ENCODE assay signal across 16 cellular contexts in genomic region chr7:11213246-11213645, GRCh38.
DNase-seq lines count a peak whose midpoint lies in the region; ATAC-seq and TF ChIP-seq lines count a peak whose summit lies in the region.
"Had no signal": no experiment of that assay in that cellular context is flagged by ENCODE, and none has a peak within 500 bp of the region (broad histone marks: within the 10 kb centered on the region; RNA-seq: fewer than 3 reads in every experiment).

No MANE protein-coding gene starts in this region.

- 0 out of 2 replicates have a peak, but pooled peaks cover 4% of the 10 kb centered on the region for H3K9me2 ChIP-seq in PC-3 (replicated peaks; ENCODE audit: low read length)

- H3K27ac Mint-ChIP-seq in nephron, result peak overlapping the region; percentile 62 to 85 (median 66)

- H3K27me3 Mint-ChIP-seq in nephron (ENCODE audit: low read depth), result no peaks in the 10 kb centered on the region

- intact Hi-C loops in PC-3 (cut with micrococcal nuclease) (loop anchor here (2.0 to 10.0 kb wide), 4 partner anchors 36 to 324 kb away; partner anchors contain the start of gene PHF14), left lung (cut with DNase I) (no loop called here)

- peak; percentile 12 for DNase-seq in G401 (ENCODE audit: low spot score)
- DNase-seq in PC-3, result no peak
- no peak for DNase-seq in left lobe of liver (ENCODE audit: low spot score)
- DNase-seq in EL, result no peak
- no peak for DNase-seq in left lung
- DNase-seq: C1 segment of cervical spinal cord, HCEC 1CT, NCI-H1436, NCI-H2029, NCI-H2171 had no signal

- POLR2A ChIA-PET in PC-3 (lab: Charles Lee; ENCODE audit: unreplicated experiment), result no interaction called here

- no peaks in the 10 kb centered on the region for H3K9me3 Mint-ChIP-seq in nephron

- H3K27ac ChIP-seq in PC-3 (ENCODE audit: low read length) (peak overlapping the region; percentile 15), left lung (no peak overlapping the region)
- H3K27ac ChIP-seq: HL-60, SK-N-MC had no signal

- H2AFZ ChIP-seq in PC-3 (ENCODE audit: low read length), result no peak overlapping the region

- H3K4me1 Mint-ChIP-seq in nephron, result peaks cover 31% of the 10 kb centered on the region

- H3K36me3 Mint-ChIP-seq in nephron (ENCODE audit: low read depth), result no peaks in the 10 kb centered on the region

- H3F3A ChIP-seq in PC-3 (ENCODE audit: low read length, unreplicated experiment), result no peaks in the 10 kb centered on the region

- H3K27me3 ChIP-seq in PC-3 (ENCODE audit: low read length), result no peaks in the 10 kb centered on the region
- no peaks in the 10 kb centered on the region for H3K27me3 ChIP-seq in left lung

- H3K36me3 ChIP-seq in PC-3 (ENCODE audit: low read depth, low read length), result no peaks in the 10 kb centered on the region
- no peaks in the 10 kb centered on the region for H3K36me3 ChIP-seq in left lung

- no peak overlapping the region for H3K4me3 ChIP-seq in PC-3 (ENCODE audit: low read length)
- no peak overlapping the region for H3K4me3 ChIP-seq in left lung
- H3K4me3 ChIP-seq: SK-N-MC had no signal

- in situ Hi-C loops in G401 (cut with HindIII; ENCODE audit: low sequenced_read_pairs), result no loop called here

- H3K4me1 ChIP-seq in PC-3 (ENCODE audit: insufficient read depth, low read length), result peaks cover 15% of the 10 kb centered on the region
- H3K4me1 ChIP-seq in left lung, result peaks cover 0 to 9% of the 10 kb centered on the region in 2 donors

- CTCF ChIA-PET in PC-3 (lab: Charles Lee), result no interaction called here

- no peak overlapping the region for H3K4me3 Mint-ChIP-seq in nephron

- no peaks in the 10 kb centered on the region for H4K20me1 ChIP-seq in PC-3 (ENCODE audit: low read length)

- BruUV-seq in PC-3 (replicated peaks; lab: Mats Ljungman, UMichigan), result no TSS peak

- H3K79me2 ChIP-seq in PC-3 (ENCODE audit: low read length), result no peaks in the 10 kb centered on the region

- TF ChIP-seq CTCF in PC-3 (conservative IDR thresholded peaks at IDR 0.05; ENCODE audit: low read depth, low read length), result no peak
- TF ChIP-seq CTCF in nephron (IDR thresholded peaks at IDR 0.05; ENCODE audit: unreplicated experiment in 3 of 3), result no peak
- TF ChIP-seq CTCF in left lung (IDR thresholded peaks at IDR 0.05), result no peak

- H3K9me3 ChIP-seq in PC-3 (ENCODE audit: low read length), result no peaks in the 10 kb centered on the region
- no peaks in the 10 kb centered on the region for H3K9me3 ChIP-seq in left lung

- peak overlapping the region; percentile 68; the same call in 1 of the 2 replicates for H3K4me2 ChIP-seq in PC-3 (ENCODE audit: low read length)

- ATAC-seq in PC-3 (no peak; the same call in 1 of the 2 replicates), left lobe of liver (peak; percentile 61), GM21737 (IDR thresholded peaks at IDR 0.05; ENCODE audit: unreplicated experiment) (no peak), left lung (no peak)
- ATAC-seq: Panc1, Right ventricle myocardium inferior had no signal

- no peak overlapping the region for H3K9ac ChIP-seq in PC-3 (ENCODE audit: low read length)
